In genomic region chr14:93538411-93538810, GRCh38 we compare ENCODE assay signal across 13 cellular contexts.
DNase-seq lines count a peak whose midpoint lies in the region; ATAC-seq and TF ChIP-seq lines count a peak whose summit lies in the region.
"Had no signal": no experiment of that assay in that cellular context is flagged by ENCODE, and none has a peak within 500 bp of the region (broad histone marks: within the 10 kb centered on the region; RNA-seq: fewer than 3 reads in every experiment).

No MANE protein-coding gene starts in this region.

- no peaks in the 10 kb centered on the region for H3K27me3 ChIP-seq in Caco-2 (replicated peaks; ENCODE audit: control insufficient read depth, insufficient read depth, low read length)
- no peaks in the 10 kb centered on the region for H3K27me3 ChIP-seq in H7 (ENCODE audit: control insufficient read depth, insufficient read depth, low read length)

- TF ChIP-seq POLR2A in GM18505 (IDR thresholded peaks at IDR 0.05; ENCODE audit: borderline replicate concordance, extremely low read depth, insufficient read depth, insufficient read length): no peak

- H3K27ac ChIP-seq in RWPE1: no peak overlapping the region
- H3K27ac ChIP-seq: C4-2B had no signal

- H3K27me3 Mint-ChIP-seq in Caco-2 (ENCODE audit: insufficient read depth, unreplicated experiment): peaks cover 10% of the 10 kb centered on the region

- H3K36me3 ChIP-seq in Caco-2 (ENCODE audit: control insufficient read depth, insufficient read depth, low read length) (no peaks in the 10 kb centered on the region), H7 (replicated peaks; ENCODE audit: control insufficient read depth, insufficient read depth, low read length) (no peaks in the 10 kb centered on the region)

- no TSS peak for BruUV-seq in Caco-2 (replicated peaks; lab: Mats Ljungman, UMichigan)

- no peaks in the 10 kb centered on the region for H3K36me3 Mint-ChIP-seq in Caco-2 (ENCODE audit: insufficient read depth, unreplicated experiment)

- no peak overlapping the region for H3K4me3 Mint-ChIP-seq in Caco-2 (ENCODE audit: unreplicated experiment)
- H3K4me3 Mint-ChIP-seq: stimulated activated naive CD8-positive, alpha-beta T cell treated with anti-CD3 and anti-CD28 coated beads, Interleukin-15, amount 100 ng/mL, for 72 hours had no signal

- intact Hi-C loops in Caco-2 (cut with micrococcal nuclease; ENCODE audit: unreplicated experiment) (no loop called here), left colon (cut with DNase I, micrococcal nuclease) (no loop called here)

- peak; percentile 47 to 72 for DNase-seq in Caco-2
- peak; percentile 56 for DNase-seq in H7
- DNase-seq in RWPE1 (ENCODE audit: low spot score): peak; percentile 25
- peak; percentile 2 for DNase-seq in fibroblast of pulmonary artery (ENCODE audit: low read depth)
- DNase-seq in left colon: no peak
- no peak for DNase-seq in DMS114 treated with DMSO at 0.1 percent for 48 hours (lab: John Stamatoyannopoulos, UW; ENCODE audit: unreplicated experiment)
- DNase-seq in AG08396 (ENCODE audit: low spot score): no peak
- DNase-seq: hippocampal formation; NCI-H2081 treated with DMSO at 0.1 percent for 48 hours; stimulated activated naive CD8-positive, alpha-beta T cell treated with anti-CD3 and anti-CD28 coated beads, Interleukin-15, amount 100 ng/mL, for 72 hours had no signal

- H3K4me1 Mint-ChIP-seq in Caco-2 (ENCODE audit: low read depth, unreplicated experiment): no peaks in the 10 kb centered on the region
- H3K4me1 Mint-ChIP-seq: stimulated activated naive CD8-positive, alpha-beta T cell treated with anti-CD3 and anti-CD28 coated beads, Interleukin-15, amount 100 ng/mL, for 72 hours had no signal

- H3K27ac Mint-ChIP-seq in Caco-2 (ENCODE audit: unreplicated experiment): no peak overlapping the region
- H3K27ac Mint-ChIP-seq: stimulated activated naive CD8-positive, alpha-beta T cell treated with anti-CD3 and anti-CD28 coated beads, Interleukin-15, amount 100 ng/mL, for 72 hours had no signal

- ATAC-seq in left colon (no peak), GM18505 (IDR thresholded peaks at IDR 0.05; ENCODE audit: unreplicated experiment) (no peak)
- ATAC-seq: stimulated activated naive CD8-positive, alpha-beta T cell treated with anti-CD3 and anti-CD28 coated beads, Interleukin-15, amount 100 ng/mL, for 72 hours had no signal

- H3K9me3 ChIP-seq in Caco-2: no peaks in the 10 kb centered on the region

- no peak for TF ChIP-seq CTCF in Caco-2 (IDR thresholded peaks at IDR 0.05; ENCODE audit: insufficient read depth in 1 of 2, low read depth in 1 of 2, low read length in 1 of 2, severe bottlenecking in 1 of 2, unreplicated experiment in 1 of 2)
- no peak for TF ChIP-seq CTCF in RWPE1 (conservative IDR thresholded peaks at IDR 0.05; ENCODE audit: low read depth)
- TF ChIP-seq CTCF in fibroblast of pulmonary artery (IDR thresholded peaks at IDR 0.05; ENCODE audit: low read length, missing control alignments): no peak

- H3K9me3 Mint-ChIP-seq in Caco-2 (ENCODE audit: unreplicated experiment): no peaks in the 10 kb centered on the region
- H3K9me3 Mint-ChIP-seq: stimulated activated naive CD8-positive, alpha-beta T cell treated with anti-CD3 and anti-CD28 coated beads, Interleukin-15, amount 100 ng/mL, for 72 hours had no signal

- CTCF ChIA-PET in Caco-2 (lab: Charles Lee) (no interaction called here), RWPE1 (lab: Yijun Ruan, JAX) (no interaction called here)

- no peak overlapping the region for H3K4me3 ChIP-seq in Caco-2 (ENCODE audit: low read depth, low read length)
- H3K4me3 ChIP-seq in H7 (ENCODE audit: insufficient read depth, low read depth, low read length): no peak overlapping the region
- no peak overlapping the region for H3K4me3 ChIP-seq in fibroblast of pulmonary artery (replicated peaks; ENCODE audit: low read depth, low read length)
- H3K4me3 ChIP-seq: smooth muscle cell had no signal

- POLR2A ChIA-PET in Caco-2 (lab: Charles Lee) (no interaction called here), RWPE1 (lab: Yijun Ruan, JAX; ENCODE audit: low non-redundant PET) (no interaction called here)

- H3K4me1 ChIP-seq in Caco-2: no peaks in the 10 kb centered on the region

Comparison
In these comparisons a context has a peak if more than half of its experiments do, and no peak if none do; other contexts are left out.
1. DNase-seq: peak in Caco-2 (2 of 2), H7 (single experiment), RWPE1 (single experiment) and fibroblast of pulmonary artery (single experiment); none in left colon (0 of 2), DMS114 treated with DMSO at 0.1 percent for 48 hours (single experiment) and AG08396 (single experiment).